ENCODE assay signal across 22 cellular contexts in genomic region chr5:83433891-83434290, GRCh38.
"Had no signal": no experiment of that assay in that cellular context is flagged by ENCODE, and none has a peak within 500 bp of the region (broad histone marks: within the 10 kb centered on the region; RNA-seq: fewer than 3 reads in every experiment).

No MANE protein-coding gene starts in this region.

- DNase-seq: activated CD4-positive, alpha-beta T cell treated with anti-CD3 and anti-CD28 coated beads, Interleukin-2, amount 50 U/mL, for 1 hour; activated CD8-positive, alpha-beta memory T cell treated with anti-CD3 and anti-CD28 coated beads for 24 hours; activated CD8-positive, alpha-beta memory T cell treated with anti-CD3 and anti-CD28 coated beads, Interleukin-2, amount 50 U/mL, for 48 hours; activated effector memory CD4-positive, alpha-beta T cell treated with Interleukin-2 at 50 U/mL for 16 hours; activated naive CD4-positive, alpha-beta T cell treated with anti-CD3 and anti-CD28 coated beads, Interleukin-2, amount 10 ng/mL, durations not matched to agents 7 days and 5 days; activated naive CD8-positive, alpha-beta T cell treated with anti-CD3 and anti-CD28 coated beads, Interleukin-2, amount 50 U/mL, for 24 hours; activated T-cell treated with anti-CD3 and anti-CD28 coated beads, Interleukin-2, amount 50 U/mL, for 48 hours; cerebellar nuclear complex; cortex of kidney; effector CD4-positive, alpha-beta T cell; foreskin melanocyte; left lung; mammary epithelial cell; nephron progenitor cell; nucleus accumbens; sigmoid colon; spleen; stimulated activated CD4-positive, alpha-beta T cell treated with anti-CD3 and anti-CD28 coated beads, Interleukin-4, amount 100 ng/mL, for 4 hours; testis; upper lobe of right lung had no signal

- H3K27ac ChIP-seq: breast epithelium, left lung, sigmoid colon, spleen, testis, upper lobe of right lung had no signal

- H3K36me3 ChIP-seq: ascending aorta, breast epithelium, left lung, sigmoid colon, spleen, upper lobe of right lung had no signal

- H3K4me1 ChIP-seq: breast epithelium, sigmoid colon, testis, upper lobe of right lung had no signal

- H3K9me3 ChIP-seq: ascending aorta, breast epithelium, sigmoid colon, testis, upper lobe of right lung had no signal

- H3K4me3 ChIP-seq: ascending aorta, breast epithelium, left lung, sigmoid colon, spleen, testis, upper lobe of right lung had no signal

- H3K27me3 ChIP-seq: ascending aorta, breast epithelium, left lung, sigmoid colon, spleen, testis, upper lobe of right lung had no signal
